ENCODE assay signal across 7 cellular contexts in genomic region chr5:143396353-143396940, GRCh38. TPM values are rescaled to one million over a fixed set of nuclear protein-coding genes. Genes with fewer than 3 reads are reported as not detected.
A peak's percentile ranks its signal among the peaks of the same experiment; 100 is the strongest.
DNase-seq lines count a peak whose midpoint lies in the region; ATAC-seq and TF ChIP-seq lines count a peak whose summit lies in the region.

No MANE protein-coding gene starts in this region.

- intact Hi-C loops in psoas muscle (cut with DNase I), result no loop called here

- H3K9me2 ChIP-seq in Karpas-422 (replicated peaks; ENCODE audit: insufficient read depth, low read length), result no peaks in the 10 kb centered on the region

- peak overlapping the region; percentile 87 for H3K4me2 ChIP-seq in Karpas-422 (ENCODE audit: low read depth, low read length, poor library complexity, severe bottlenecking)

- H3K27ac ChIP-seq in Karpas-422 (ENCODE audit: low read length) (peak overlapping the region; percentile 92), coronary artery (no peak overlapping the region), psoas muscle (peak overlapping the region; percentile 99)

- H3K4me1 ChIP-seq in Karpas-422 (ENCODE audit: low read length), result peaks cover 55% of the 10 kb centered on the region
- peaks cover 48% of the 10 kb centered on the region for H3K4me1 ChIP-seq in psoas muscle

- no peak for TF ChIP-seq CTCF in coronary artery (IDR thresholded peaks at IDR 0.05)
- no peak for TF ChIP-seq CTCF in psoas muscle (IDR thresholded peaks at IDR 0.05)

- H3K36me3 ChIP-seq in Karpas-422 (ENCODE audit: insufficient read depth, low read length), result peaks cover 83% of the 10 kb centered on the region
- peaks cover 0 to 14% of the 10 kb centered on the region in 2 donors for H3K36me3 ChIP-seq in psoas muscle (ENCODE audit: insufficient read depth in 1 of 2, low read depth in 1 of 2)

- H3K4me3 ChIP-seq in Karpas-422 (ENCODE audit: low read length), result peak overlapping the region; percentile 68
- peak overlapping the region; percentile 92 for H3K4me3 ChIP-seq in coronary artery
- H3K4me3 ChIP-seq in psoas muscle, result peak overlapping the region; percentile 93

- DNase-seq in Karpas-422, result peak; percentile 72
- no peak for DNase-seq in coronary artery (ENCODE audit: low spot score)
- no peak for DNase-seq in psoas muscle
- DNase-seq in NCI-H510A treated with DMSO at 0.1 percent for 48 hours (lab: John Stamatoyannopoulos, UW), result no peak
- DNase-seq in central memory CD4-positive, alpha-beta T cell, result no peak

- peaks cover 36% of the 10 kb centered on the region for H4K20me1 ChIP-seq in Karpas-422 (ENCODE audit: insufficient read depth, low read depth, low read length)

- H3K79me2 ChIP-seq in Karpas-422 (ENCODE audit: low read length), result peaks cover 100% of the 10 kb centered on the region

- H3K9me3 ChIP-seq in Karpas-422 (ENCODE audit: low read length) (no peaks in the 10 kb centered on the region), psoas muscle (no peaks in the 10 kb centered on the region)

- ATAC-seq in GM18502 (IDR thresholded peaks at IDR 0.05; ENCODE audit: poor library complexity, unreplicated experiment), result peak; percentile 36
- ATAC-seq in psoas muscle, result no peak
- ATAC-seq in GM21825 (IDR thresholded peaks at IDR 0.05; ENCODE audit: unreplicated experiment), result no peak

- H3K27me3 ChIP-seq in Karpas-422 (ENCODE audit: low read length) (no peaks in the 10 kb centered on the region), psoas muscle (ENCODE audit: insufficient read depth in 3 of 3, low read length in 2 of 3) (no peaks in the 10 kb centered on the region)

- no peak overlapping the region for H2AFZ ChIP-seq in Karpas-422 (ENCODE audit: low read length)

- peak overlapping the region; percentile 78 for H3K9ac ChIP-seq in Karpas-422 (ENCODE audit: low read length)

- WGBS in psoas muscle, 3 donors, result 11 to 21% (median 14%) methylated on average over 5 of the region's 5 CpGs

RNA-seq across cellular contexts. Expression of gene NR3C1, which starts 7.0 kb away (rescaled TPM):
- 189 and 364 TPM in 2 replicates for total RNA-seq in Karpas-422 (2014; rRNA removed; shearing (Covaris generic); ENCODE audit: low replicate concordance)
- total RNA-seq in psoas muscle, result 10 to 100 TPM; 55.8 to 89.7 (median 63.6) TPM
- polyA plus RNA-seq in psoas muscle, result 10 to 100 TPM; 16.5 to 34.5 (median 26.2) TPM

Comparison
In these comparisons a context has a peak if more than half of its experiments do, and no peak if none do; other contexts are left out.
1. H3K27ac ChIP-seq: peak in Karpas-422 (single experiment) and psoas muscle (single experiment); none in coronary artery (0 of 2).
2. Peak in every context shown above with its lines, with median percentiles within 50 percentile points of each other: H3K4me3 ChIP-seq.